8 cellular contexts compared by ENCODE assay signal in the genomic region with DNA sequence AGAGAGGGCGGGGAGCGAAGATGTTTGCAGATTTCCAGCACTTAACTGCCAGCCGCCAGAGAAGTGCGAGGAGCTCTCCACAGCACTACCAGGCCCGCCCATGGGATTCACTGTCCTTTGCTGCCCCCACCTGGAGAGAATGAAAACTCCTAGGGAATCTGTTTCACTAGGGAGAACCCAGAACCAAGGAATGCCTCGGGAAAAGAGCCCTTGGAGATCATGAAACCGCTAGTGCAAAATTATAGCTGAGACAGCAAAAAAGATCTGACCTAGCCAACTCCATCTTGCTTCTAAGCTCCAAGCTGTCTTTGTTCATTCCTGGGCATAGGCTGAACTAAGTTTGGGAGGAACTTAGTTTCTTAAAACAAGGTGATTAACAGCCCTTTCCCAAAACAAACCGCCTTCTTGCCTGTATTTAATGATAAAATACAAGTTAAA.
A peak's percentile ranks its signal among the peaks of the same experiment; 100 is the strongest.
DNase-seq lines count a peak whose midpoint lies in the region; ATAC-seq and TF ChIP-seq lines count a peak whose summit lies in the region.

No MANE protein-coding gene starts in this region.

- CTCF ChIA-PET in AG04450 (lab: Charles Lee), result interaction anchor here (0.5 to 2.3 kb wide), 87 partner anchors 8 to 1483 kb away, joined by 3 to 60 read pairs (median 4); partner anchors contain the start of gene GCNT3

- peaks cover 12% of the 10 kb centered on the region for H3K4me1 Mint-ChIP-seq in T-helper 17 cell

- H3K4me3 Mint-ChIP-seq in T-helper 17 cell, result no peak overlapping the region

- H3K4me1 ChIP-seq in left ventricle myocardium inferior, result no peaks in the 10 kb centered on the region

- no peaks in the 10 kb centered on the region for H3K36me3 ChIP-seq in left ventricle myocardium inferior

- intact Hi-C loops in left ventricle myocardium inferior (cut with micrococcal nuclease), result no loop called here

- H3K27me3 ChIP-seq in AG04450 (ENCODE audit: control insufficient read depth, insufficient read depth, low read length) (peaks cover 3% of the 10 kb centered on the region), left ventricle myocardium inferior (ENCODE audit: low read depth) (peaks cover 10% of the 10 kb centered on the region)

- H3K27me3 Mint-ChIP-seq in T-helper 17 cell, result peaks cover 19% of the 10 kb centered on the region

- POLR2A ChIA-PET in AG04450 (lab: Yijun Ruan, JAX), result interaction anchor here (0.5 to 0.8 kb wide), 2 partner anchors 10 to 542 kb away, joined by 3 read pairs; partner anchors contain the start of gene RNF111

- DNase-seq in AG04450 (ENCODE audit: low read depth, low spot score), result peak; percentile 70
- DNase-seq in NCI-H187 treated with DMSO at 0.1 percent for 48 hours (lab: John Stamatoyannopoulos, UW), result peak; percentile 52
- DNase-seq in T-helper 17 cell, result peak; percentile 38 to 65 (median 43)
- peak; percentile 79 for DNase-seq in amniotic epithelial cell (ENCODE audit: low read depth)
- peak; percentile 59 for DNase-seq in left ventricle myocardium inferior
- DNase-seq in renal cortical epithelial cell (ENCODE audit: low read depth), result peak; percentile 73

- ATAC-seq in GM21528 (IDR thresholded peaks at IDR 0.05; ENCODE audit: low FRiP score, unreplicated experiment), result peak; percentile 72
- ATAC-seq in T-helper 17 cell, result peak; percentile 83
- ATAC-seq in GM18867 (IDR thresholded peaks at IDR 0.05; ENCODE audit: unreplicated experiment), result no peak

- H3K4me3 ChIP-seq in AG04450 (ENCODE audit: low read depth, low read length) (no peak overlapping the region), left ventricle myocardium inferior (no peak overlapping the region)

- H3K27ac ChIP-seq in AG04450 (ENCODE audit: low read depth, low read length) (no peak overlapping the region), left ventricle myocardium inferior (replicated peaks) (no peak overlapping the region)

- no peak overlapping the region for H3K27ac Mint-ChIP-seq in T-helper 17 cell

- TF ChIP-seq CTCF in AG04450 (IDR thresholded peaks at IDR 0.05; ENCODE audit: low read depth, low read length) (peak; percentile 88), left ventricle myocardium inferior (IDR thresholded peaks at IDR 0.05; ENCODE audit: borderline replicate concordance) (peak; percentile 85)

- H3K9me3 ChIP-seq in AG04450 (ENCODE audit: control insufficient read depth, insufficient read depth, low read length), result no peaks in the 10 kb centered on the region; the same call in 1 of the 2 replicates
- H3K9me3 ChIP-seq in T-helper 17 cell (ENCODE audit: control insufficient read depth, low read length, poor library complexity, severe bottlenecking), result no peaks in the 10 kb centered on the region
- H3K9me3 ChIP-seq in left ventricle myocardium inferior (replicated peaks), result no peaks in the 10 kb centered on the region

- H3K36me3 Mint-ChIP-seq in T-helper 17 cell (ENCODE audit: low read depth), result no peaks in the 10 kb centered on the region
